ENCODE assay signal across 22 cellular contexts in genomic region chr2:238396663-238397062, GRCh38.
"Had no signal": no experiment of that assay in that cellular context is flagged by ENCODE, and none has a peak within 500 bp of the region (broad histone marks: within the 10 kb centered on the region; RNA-seq: fewer than 3 reads in every experiment).

No MANE protein-coding gene starts in this region.

- H3K27ac Mint-ChIP-seq: activated B cell treated with CpG ODN at 0.5 μM for 24 hours; activated CD4-positive, alpha-beta T cell treated with anti-CD3 and anti-CD28 coated beads, Interleukin-2, amount 10 ng/mL, durations not matched to agents 24 days and 14 days; activated CD8-positive, alpha-beta memory T cell treated with anti-CD3 and anti-CD28 coated beads, Interleukin-2, amount 10 ng/mL, durations not matched to agents 7 days and 5 days; activated naive CD4-positive, alpha-beta T cell treated with anti-CD3 and anti-CD28 coated beads for 36 hours; activated naive CD8-positive, alpha-beta T cell treated with anti-CD3 and anti-CD28 coated beads for 36 hours; activated T-cell treated with anti-CD3 and anti-CD28 coated beads, Interleukin-2, amount 50 U/mL, for 24 hours; activated T-helper 1 cell treated with anti-CD3 and anti-CD28 coated beads, Interleukin-12 subunit alpha, Interleukin-12 subunit beta, Interleukin-2, Interleukin-4 antibody, amounts not matched to agents 30 ng/mL and 10 ng/mL and 1 ng/mL, durations not matched to agents 14 hours and 24 hours and 36 hours; T-helper 1 cell treated with Interleukin-12 subunit alpha and Interleukin-12 subunit beta and Interleukin-4 antibody, amounts not matched to agents 30 μg/mL and 1 μg/mL, for 36 hours had no signal

- H3K4me3 ChIP-seq: breast epithelium had no signal

- H3K27ac ChIP-seq: breast epithelium had no signal

- H3K9me3 Mint-ChIP-seq: activated B cell treated with CpG ODN at 0.5 μM for 24 hours; activated CD4-positive, alpha-beta T cell treated with anti-CD3 and anti-CD28 coated beads, Interleukin-2, amount 10 ng/mL, durations not matched to agents 24 days and 14 days; activated naive CD4-positive, alpha-beta T cell treated with anti-CD3 and anti-CD28 coated beads for 36 hours; activated naive CD8-positive, alpha-beta T cell treated with anti-CD3 and anti-CD28 coated beads for 36 hours; activated T-cell treated with anti-CD3 and anti-CD28 coated beads, Interleukin-2, amount 50 U/mL, for 24 hours; activated T-helper 1 cell treated with anti-CD3 and anti-CD28 coated beads, Interleukin-12 subunit alpha, Interleukin-12 subunit beta, Interleukin-2, Interleukin-4 antibody, amounts not matched to agents 30 ng/mL and 10 ng/mL and 1 ng/mL, durations not matched to agents 14 hours and 24 hours and 36 hours; T-helper 1 cell treated with Interleukin-12 subunit alpha and Interleukin-12 subunit beta and Interleukin-4 antibody, amounts not matched to agents 30 μg/mL and 1 μg/mL, for 36 hours had no signal

- H3K4me3 Mint-ChIP-seq: activated B cell treated with CpG ODN at 0.5 μM for 24 hours; activated CD4-positive, alpha-beta T cell treated with anti-CD3 and anti-CD28 coated beads, Interleukin-2, amount 10 ng/mL, durations not matched to agents 24 days and 14 days; activated CD8-positive, alpha-beta memory T cell treated with anti-CD3 and anti-CD28 coated beads, Interleukin-2, amount 10 ng/mL, durations not matched to agents 7 days and 5 days; activated naive CD4-positive, alpha-beta T cell treated with anti-CD3 and anti-CD28 coated beads for 36 hours; activated naive CD8-positive, alpha-beta T cell treated with anti-CD3 and anti-CD28 coated beads for 36 hours; activated T-cell treated with anti-CD3 and anti-CD28 coated beads, Interleukin-2, amount 50 U/mL, for 24 hours; activated T-helper 1 cell treated with anti-CD3 and anti-CD28 coated beads, Interleukin-12 subunit alpha, Interleukin-12 subunit beta, Interleukin-2, Interleukin-4 antibody, amounts not matched to agents 30 ng/mL and 10 ng/mL and 1 ng/mL, durations not matched to agents 14 hours and 24 hours and 36 hours; T-helper 1 cell treated with Interleukin-12 subunit alpha and Interleukin-12 subunit beta and Interleukin-4 antibody, amounts not matched to agents 30 μg/mL and 1 μg/mL, for 36 hours had no signal

- H3K36me3 ChIP-seq: breast epithelium had no signal

- H3K27me3 ChIP-seq: breast epithelium had no signal

- H3K9me3 ChIP-seq: breast epithelium had no signal

- ATAC-seq: activated CD8-positive, alpha-beta memory T cell treated with anti-CD3 and anti-CD28 coated beads, Interleukin-2, amount 10 ng/mL, durations not matched to agents 7 days and 5 days; PC-3 had no signal

- DNase-seq: activated B cell treated with CpG ODN at 0.5 μM for 24 hours; activated CD4-positive, alpha-beta T cell treated with anti-CD3 and anti-CD28 coated beads for 1 hour; activated CD4-positive, alpha-beta T cell treated with anti-CD3 and anti-CD28 coated beads, Interleukin-2, amount 10 ng/mL, durations not matched to agents 24 days and 14 days; activated CD4-positive, alpha-beta T cell treated with anti-CD3 and anti-CD28 coated beads, Interleukin-2, amount 50 U/mL, for 48 hours; activated CD8-positive, alpha-beta memory T cell treated with anti-CD3 and anti-CD28 coated beads, Interleukin-2, amount 10 ng/mL, durations not matched to agents 7 days and 5 days; activated effector memory CD4-positive, alpha-beta T cell treated with anti-CD3 and anti-CD28 coated beads, Interleukin-2, amount 50 U/mL, for 16 hours; activated naive CD4-positive, alpha-beta T cell treated with anti-CD3 and anti-CD28 coated beads for 36 hours; activated naive CD8-positive, alpha-beta T cell treated with anti-CD3 and anti-CD28 coated beads for 36 hours; activated T-cell treated with anti-CD3 and anti-CD28 coated beads, Interleukin-2, amount 50 U/mL, for 24 hours; caudate nucleus; MM.1S; NCI-H1105 treated with DMSO at 0.1 percent for 48 hours; NCI-H1436 treated with DMSO at 0.1 percent for 48 hours; NCI-H187; NCI-H2081; NCI-H510A treated with DMSO at 0.1 percent for 48 hours; NCI-H69; PC-3; SHP77 treated with DMSO at 0.1 percent for 48 hours had no signal

- H3K36me3 Mint-ChIP-seq: activated naive CD8-positive, alpha-beta T cell treated with anti-CD3 and anti-CD28 coated beads for 36 hours had no signal

- H3K4me1 Mint-ChIP-seq: activated B cell treated with CpG ODN at 0.5 μM for 24 hours; activated CD4-positive, alpha-beta T cell treated with anti-CD3 and anti-CD28 coated beads, Interleukin-2, amount 10 ng/mL, durations not matched to agents 24 days and 14 days; activated CD8-positive, alpha-beta memory T cell treated with anti-CD3 and anti-CD28 coated beads, Interleukin-2, amount 10 ng/mL, durations not matched to agents 7 days and 5 days; activated naive CD8-positive, alpha-beta T cell treated with anti-CD3 and anti-CD28 coated beads for 36 hours had no signal

- H3K27me3 Mint-ChIP-seq: activated B cell treated with CpG ODN at 0.5 μM for 24 hours; activated CD4-positive, alpha-beta T cell treated with anti-CD3 and anti-CD28 coated beads, Interleukin-2, amount 10 ng/mL, durations not matched to agents 24 days and 14 days; activated CD8-positive, alpha-beta memory T cell treated with anti-CD3 and anti-CD28 coated beads, Interleukin-2, amount 10 ng/mL, durations not matched to agents 7 days and 5 days; activated naive CD8-positive, alpha-beta T cell treated with anti-CD3 and anti-CD28 coated beads for 36 hours; activated T-cell treated with anti-CD3 and anti-CD28 coated beads, Interleukin-2, amount 50 U/mL, for 24 hours had no signal

- H3K4me1 ChIP-seq: breast epithelium had no signal
